26 cellular contexts compared by ENCODE assay signal in genomic region chr7:135330088-135330487, GRCh38.
"Had no signal": no experiment of that assay in that cellular context is flagged by ENCODE, and none has a peak within 500 bp of the region (broad histone marks: within the 10 kb centered on the region; RNA-seq: fewer than 3 reads in every experiment).

No MANE protein-coding gene starts in this region.

- H3K36me3 Mint-ChIP-seq: activated naive CD8-positive, alpha-beta T cell treated with anti-CD3 and anti-CD28 coated beads, Interleukin-2, amount 10 ng/mL, durations not matched to agents 7 days and 5 days had no signal

- H3K4me3 Mint-ChIP-seq: activated B cell treated with CpG ODN at 0.5 μM for 24 hours; activated CD8-positive, alpha-beta T cell treated with anti-CD3 and anti-CD28 coated beads for 36 hours; activated naive CD4-positive, alpha-beta T cell treated with anti-CD3 and anti-CD28 coated beads for 36 hours; activated naive CD4-positive, alpha-beta T cell treated with anti-CD3 and anti-CD28 coated beads, Interleukin-2, amount 50 U/mL, for 24 hours; activated naive CD8-positive, alpha-beta T cell treated with anti-CD3 and anti-CD28 coated beads, Interleukin-2, amount 10 ng/mL, durations not matched to agents 7 days and 5 days; activated T-cell treated with anti-CD3 and anti-CD28 coated beads, Interleukin-2, amount 50 U/mL, for 4 hours; T-cell; T-helper 17 cell; T-helper 2 cell treated with Interferon-gamma antibody and Interleukin-4, amounts not matched to agents 5 μg/mL and 100 μg/mL, for 36 hours had no signal

- H3K9me3 Mint-ChIP-seq: activated naive CD4-positive, alpha-beta T cell treated with anti-CD3 and anti-CD28 coated beads, Interleukin-2, amount 50 U/mL, for 24 hours; activated T-cell treated with anti-CD3 and anti-CD28 coated beads, Interleukin-2, amount 50 U/mL, for 4 hours had no signal

- H3K4me3 ChIP-seq: esophagus squamous epithelium had no signal

- H3K27ac Mint-ChIP-seq: activated B cell treated with CpG ODN at 0.5 μM for 24 hours; activated CD8-positive, alpha-beta T cell treated with anti-CD3 and anti-CD28 coated beads for 36 hours; activated naive CD4-positive, alpha-beta T cell treated with anti-CD3 and anti-CD28 coated beads for 36 hours; activated naive CD4-positive, alpha-beta T cell treated with anti-CD3 and anti-CD28 coated beads, Interleukin-2, amount 50 U/mL, for 24 hours; activated naive CD8-positive, alpha-beta T cell treated with anti-CD3 and anti-CD28 coated beads, Interleukin-2, amount 10 ng/mL, durations not matched to agents 7 days and 5 days; activated T-helper 2 cell treated with anti-CD3 and anti-CD28 coated beads, Interferon-gamma antibody, Interleukin-2, Interleukin-4, amounts not matched to agents 10 μg/mL and 5 μg/mL and 100 μg/mL, durations not matched to agents 14 hours and 24 hours and 36 hours; T-cell; T-helper 17 cell; T-helper 2 cell treated with Interferon-gamma antibody and Interleukin-4, amounts not matched to agents 5 μg/mL and 100 μg/mL, for 36 hours had no signal

- DNase-seq: activated B cell treated with CpG ODN at 0.5 μM for 24 hours; activated CD4-positive, alpha-beta T cell treated with anti-CD3 and anti-CD28 coated beads for 48 hours; activated CD4-positive, alpha-beta T cell treated with anti-CD3 and anti-CD28 coated beads, Interleukin-2, amount 50 U/mL, for 1 hour; activated CD4-positive, alpha-beta T cell treated with anti-CD3 and anti-CD28 coated beads, Interleukin-2, amount 50 U/mL, for 48 hours; activated CD8-positive, alpha-beta memory T cell treated with anti-CD3 and anti-CD28 coated beads for 24 hours; activated CD8-positive, alpha-beta T cell treated with anti-CD3 and anti-CD28 coated beads for 36 hours; activated effector memory CD4-positive, alpha-beta T cell treated with anti-CD3 and anti-CD28 coated beads, Interleukin-2, amount 50 U/mL, for 16 hours; activated naive CD4-positive, alpha-beta T cell treated with anti-CD3 and anti-CD28 coated beads for 36 hours; activated naive CD8-positive, alpha-beta T cell treated with anti-CD3 and anti-CD28 coated beads, Interleukin-2, amount 10 ng/mL, durations not matched to agents 7 days and 5 days; activated T-cell treated with anti-CD3 and anti-CD28 coated beads, Interleukin-2, amount 50 U/mL, for 4 hours; amniotic stem cell; anterior cingulate cortex; brain microvascular endothelial cell; caudate nucleus; effector CD8-positive, alpha-beta T cell; esophagus squamous epithelium; SW 1271; T-cell; T-helper 17 cell; T1000; WERI-Rb-1 had no signal

- ATAC-seq: activated CD4-positive, CD25-positive, alpha-beta regulatory T cell treated with anti-CD3 and anti-CD28 coated beads, Interleukin-2, amount 50 U/mL, for 24 hours; activated CD8-positive, alpha-beta T cell treated with anti-CD3 and anti-CD28 coated beads for 36 hours; activated T-cell treated with anti-CD3 and anti-CD28 coated beads, Interleukin-2, amount 50 U/mL, for 4 hours; T-cell; T-helper 17 cell had no signal

- H3K27ac ChIP-seq: brain microvascular endothelial cell, epithelial cell of prostate, esophagus squamous epithelium, WERI-Rb-1 had no signal

- H3K4me1 Mint-ChIP-seq: activated B cell treated with CpG ODN at 0.5 μM for 24 hours; activated naive CD4-positive, alpha-beta T cell treated with anti-CD3 and anti-CD28 coated beads, Interleukin-2, amount 50 U/mL, for 24 hours; activated naive CD8-positive, alpha-beta T cell treated with anti-CD3 and anti-CD28 coated beads, Interleukin-2, amount 10 ng/mL, durations not matched to agents 7 days and 5 days; T-cell; T-helper 17 cell had no signal

- H3K27me3 ChIP-seq: brain microvascular endothelial cell had no signal
